16 cellular contexts compared by ENCODE assay signal in the genomic region with DNA sequence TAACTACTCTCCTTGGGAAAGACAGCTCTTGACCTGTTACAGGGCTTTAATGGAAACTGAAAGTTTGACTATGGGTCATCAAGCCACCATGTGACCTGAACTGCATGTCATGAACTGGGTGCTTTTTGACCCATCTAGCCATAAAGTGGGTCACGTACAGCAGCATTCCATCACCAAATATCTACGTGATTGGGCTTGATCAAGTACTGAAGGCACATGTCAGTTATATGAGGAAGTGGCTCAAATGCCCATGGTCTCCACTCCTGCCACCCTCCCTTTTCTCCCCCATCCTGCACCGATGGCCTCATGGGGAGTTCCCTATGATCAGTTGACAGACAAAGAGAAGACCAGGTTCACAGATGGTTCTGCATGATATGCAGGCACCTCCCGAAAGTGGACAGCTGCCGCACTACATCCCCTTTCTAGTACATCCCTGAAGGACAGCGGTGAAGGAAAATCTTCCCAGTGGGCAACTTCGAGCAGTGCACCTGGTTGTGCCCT. TPM values are rescaled to one million over a fixed set of nuclear protein-coding genes. Genes with fewer than 3 reads are reported as not detected.
DNase-seq lines count a peak whose midpoint lies in the region; ATAC-seq and TF ChIP-seq lines count a peak whose summit lies in the region.
"Had no signal": no experiment of that assay in that cellular context is flagged by ENCODE, and none has a peak within 500 bp of the region (broad histone marks: within the 10 kb centered on the region; RNA-seq: fewer than 3 reads in every experiment).

No MANE protein-coding gene starts in this region.

- no peaks in the 10 kb centered on the region for H3K4me1 Mint-ChIP-seq in chondrocyte (ENCODE audit: low read depth)
- H3K4me1 Mint-ChIP-seq: CD4-positive, CD25-positive, alpha-beta regulatory T cell had no signal

- H3K4me3 ChIP-seq in NB4 (ENCODE audit: low read depth, low read length), result no peak overlapping the region

- ATAC-seq in HG03571 (IDR thresholded peaks at IDR 0.05; ENCODE audit: unreplicated experiment), result no peak

- TF ChIP-seq CTCF in NB4 (IDR thresholded peaks at IDR 0.05; ENCODE audit: low read depth, low read length) (no peak), chondrocyte (IDR thresholded peaks at IDR 0.05) (no peak)

- no peaks in the 10 kb centered on the region for H3K36me3 Mint-ChIP-seq in chondrocyte (ENCODE audit: low read depth)
- H3K36me3 Mint-ChIP-seq: CD4-positive, CD25-positive, alpha-beta regulatory T cell; IgD-negative memory B cell had no signal

- intact Hi-C loops in posterior vena cava (cut with DNase I), result no loop called here

- DNase-seq in CD1c-positive myeloid dendritic cell (ENCODE audit: extremely low spot score), result peak; percentile 56
- DNase-seq in NB4 (ENCODE audit: low read depth), result peak; percentile 72
- peak; percentile 28 for DNase-seq in chondrocyte (ENCODE audit: low spot score)
- DNase-seq in posterior vena cava (ENCODE audit: low spot score), result peak; percentile 20
- DNase-seq in putamen (ENCODE audit: low spot score), result no peak
- no peak for DNase-seq in Kasumi-1 (lab: John Stamatoyannopoulos, UW)
- DNase-seq: CD4-positive, CD25-positive, alpha-beta regulatory T cell; HCEC 1CT; NCI-H1436; NCI-H2029; NCI-H510A; NCI-H82 had no signal

- no peak for TF ChIP-seq POLR2A in NB4 (IDR thresholded peaks at IDR 0.05; ENCODE audit: extremely low read depth, insufficient read length)

- peaks cover 17% of the 10 kb centered on the region for H3K27me3 Mint-ChIP-seq in chondrocyte (ENCODE audit: low read depth)
- H3K27me3 Mint-ChIP-seq: CD4-positive, CD25-positive, alpha-beta regulatory T cell had no signal

- H3K9me3 Mint-ChIP-seq in chondrocyte (ENCODE audit: low read depth), result no peaks in the 10 kb centered on the region

- no peak overlapping the region for H3K27ac Mint-ChIP-seq in chondrocyte (ENCODE audit: unreplicated experiment)
- H3K27ac Mint-ChIP-seq: CD4-positive, CD25-positive, alpha-beta regulatory T cell; IgD-negative memory B cell had no signal

- H3K4me3 Mint-ChIP-seq in chondrocyte (ENCODE audit: unreplicated experiment), result no peak overlapping the region
- H3K4me3 Mint-ChIP-seq: CD4-positive, CD25-positive, alpha-beta regulatory T cell had no signal

RNA-seq across cellular contexts. Expression of gene FCN1, which starts 7.3 kb away (rescaled TPM):
- total RNA-seq in chondrocyte, result not detected in 3 replicates
- total RNA-seq in posterior vena cava, result 10 to 100 TPM in 1 of 2 donors, 1 to 10 TPM in 1; 7.1 to 16.5 TPM
- total RNA-seq: A673; Caco-2; CD4-positive, CD25-positive, alpha-beta regulatory T cell had no signal

RNA-seq across cellular contexts. Expression of gene FCN2, which starts 44.5 kb away (rescaled TPM):
- total RNA-seq in chondrocyte, result not detected in 3 replicates
- not detected for total RNA-seq in posterior vena cava
- total RNA-seq: A673; Caco-2; CD4-positive, CD25-positive, alpha-beta regulatory T cell had no signal

Comparison
In these comparisons a context has a peak if more than half of its experiments do, and no peak if none do; other contexts are left out.
1. DNase-seq: peak in CD1c-positive myeloid dendritic cell (single experiment), NB4 (single experiment), chondrocyte (single experiment) and posterior vena cava (single experiment); none in putamen (single experiment) and Kasumi-1 (0 of 2).